ENCODE assay signal across 24 cellular contexts in the genomic region with DNA sequence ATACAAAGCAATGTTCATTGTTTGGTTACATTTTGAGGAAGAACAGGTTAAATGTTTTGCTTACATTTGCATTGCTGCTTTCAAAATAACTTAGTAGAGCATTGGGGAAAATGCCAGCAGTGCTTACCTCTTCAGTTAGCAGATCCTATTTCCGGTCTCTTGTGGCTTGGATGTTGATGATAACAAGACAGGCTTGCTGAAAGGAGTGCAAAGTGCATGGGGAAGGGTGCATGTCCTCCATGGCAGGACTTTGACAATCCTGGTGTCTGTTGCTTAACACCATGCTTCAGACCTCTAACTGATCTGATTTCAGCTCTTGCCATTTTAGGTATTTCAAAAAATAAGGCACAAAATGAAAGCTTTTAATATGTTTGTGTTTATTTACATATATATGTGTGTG. TPM values are rescaled to one million over a fixed set of nuclear protein-coding genes. Genes with fewer than 3 reads are reported as not detected.
A peak's percentile ranks its signal among the peaks of the same experiment; 100 is the strongest.
DNase-seq lines count a peak whose midpoint lies in the region; ATAC-seq, FAIRE-seq and TF ChIP-seq lines count a peak whose summit lies in the region.
"Had no signal": no experiment of that assay in that cellular context is flagged by ENCODE, and none has a peak within 500 bp of the region (broad histone marks: within the 10 kb centered on the region; RNA-seq: fewer than 3 reads in every experiment).

No MANE protein-coding gene starts in this region.

- TF ChIP-seq CTCF in left ventricle myocardium inferior (IDR thresholded peaks at IDR 0.05; ENCODE audit: borderline replicate concordance) (no peak), WTC11 (IDR thresholded peaks at IDR 0.05) (no peak), hepatocyte (IDR thresholded peaks at IDR 0.05; ENCODE audit: poor library complexity) (no peak)

- H3K4me2 ChIP-seq in hepatocyte (no peak overlapping the region), mesenchymal stem cell (ENCODE audit: low read length, poor library complexity, severe bottlenecking) (no peak overlapping the region)
- H3K4me2 ChIP-seq: PC-9 had no signal

- DNase-seq in Right ventricle myocardium superior (no peak), left ventricle myocardium inferior (no peak), WTC11 (ENCODE audit: low spot score) (no peak), hepatocyte (ENCODE audit: low spot score) (peak; percentile 35), small intestine (peak; percentile 72), mesenchymal stem cell (no peak), UCSD-AML1 (lab: John Stamatoyannopoulos, UW; ENCODE audit: unreplicated experiment) (no peak), H4 (ENCODE audit: low spot score) (no peak)
- DNase-seq: BE2C; Caco-2; CD4-positive, CD25-positive, alpha-beta regulatory T cell; DMS153; GDM1; GM23248; MG63; NCI-H1092; NCI-H146; NCI-H2081 treated with DMSO at 0.1 percent for 48 hours; NCI-H2227 treated with DMSO at 0.1 percent for 48 hours; NCI-H510A treated with DMSO at 0.1 percent for 48 hours; PC-9 had no signal

- intact Hi-C loops in Right ventricle myocardium superior (cut with DNase I) (no loop called here), left ventricle myocardium inferior (cut with micrococcal nuclease) (no loop called here)

- H3K27me3 ChIP-seq in left ventricle myocardium inferior (ENCODE audit: low read depth) (no peaks in the 10 kb centered on the region), hepatocyte (no peaks in the 10 kb centered on the region), small intestine (ENCODE audit: control insufficient read depth in 2 of 2, insufficient read depth in 2 of 2, low read length in 2 of 2) (no peaks in the 10 kb centered on the region), mesenchymal stem cell (ENCODE audit: control insufficient read depth in 1 of 2, insufficient read depth in 1 of 2, low read length in 2 of 2) (no peaks in the 10 kb centered on the region)
- H3K27me3 ChIP-seq: MG63, SJSA1 had no signal

- no peaks in the 10 kb centered on the region for H3K9me2 ChIP-seq in hepatocyte (replicated peaks; ENCODE audit: insufficient read depth)

- H2AFZ ChIP-seq in hepatocyte: no peak overlapping the region
- no peak overlapping the region for H2AFZ ChIP-seq in mesenchymal stem cell (ENCODE audit: low read depth, low read length)
- H2AFZ ChIP-seq: GM23248, PC-9 had no signal

- no peak overlapping the region for H3K23ac ChIP-seq in mesenchymal stem cell (ENCODE audit: low read length in 2 of 2)

- CTCF ChIA-PET in WTC11 (lab: Charles Lee): no interaction called here

- no peak overlapping the region for H4K8ac ChIP-seq in mesenchymal stem cell (ENCODE audit: low read length)

- peaks cover 20% of the 10 kb centered on the region for H3K4me1 ChIP-seq in left ventricle myocardium inferior
- H3K4me1 ChIP-seq in hepatocyte (ENCODE audit: insufficient read depth): no peaks in the 10 kb centered on the region
- no peaks in the 10 kb centered on the region for H3K4me1 ChIP-seq in small intestine (ENCODE audit: control insufficient read depth in 2 of 2, insufficient read depth in 1 of 2, low read depth in 1 of 2, low read length in 1 of 2)
- H3K4me1 ChIP-seq in mesenchymal stem cell (ENCODE audit: control insufficient read depth, insufficient read depth, low read depth, low read length): no peaks in the 10 kb centered on the region
- H3K4me1 ChIP-seq: BE2C had no signal

- no peak overlapping the region for H3K27ac Mint-ChIP-seq in WTC11

- H2AK5ac ChIP-seq in mesenchymal stem cell (ENCODE audit: low read length, severe bottlenecking): no peak overlapping the region

- H3K4me3 ChIP-seq in left ventricle myocardium inferior: no peak overlapping the region
- H3K4me3 ChIP-seq in hepatocyte: no peak overlapping the region
- no peak overlapping the region for H3K4me3 ChIP-seq in small intestine (ENCODE audit: low read depth in 1 of 2, low read length in 2 of 2)
- H3K4me3 ChIP-seq in mesenchymal stem cell (ENCODE audit: insufficient read depth in 1 of 2, low read depth in 1 of 2, low read length in 2 of 2): no peak overlapping the region
- H3K4me3 ChIP-seq: GM23248, MG63, PC-9, SJSA1 had no signal

- peaks cover 4% of the 10 kb centered on the region for H3K79me1 ChIP-seq in mesenchymal stem cell (replicated peaks; ENCODE audit: low read length, poor library complexity, severe bottlenecking)

- no peak for FAIRE-seq in small intestine (lab: Jason Lieb, UNC)
- FAIRE-seq: A204.1 had no signal

- H2BK15ac ChIP-seq in mesenchymal stem cell (ENCODE audit: low read depth, poor library complexity, severe bottlenecking): no peak overlapping the region

- H3K36me3 Mint-ChIP-seq in WTC11: no peaks in the 10 kb centered on the region
- H3K36me3 Mint-ChIP-seq: CD4-positive, CD25-positive, alpha-beta regulatory T cell had no signal

- H3K36me3 ChIP-seq in left ventricle myocardium inferior (no peaks in the 10 kb centered on the region), hepatocyte (replicated peaks; ENCODE audit: insufficient read depth, low read depth) (no peaks in the 10 kb centered on the region), small intestine (ENCODE audit: control insufficient read depth in 2 of 2, insufficient read depth in 2 of 2, low read length in 2 of 2) (no peaks in the 10 kb centered on the region), mesenchymal stem cell (ENCODE audit: control insufficient read depth in 1 of 2, insufficient read depth in 2 of 2, low read depth in 1 of 2, low read length in 2 of 2) (no peaks in the 10 kb centered on the region)
- H3K36me3 ChIP-seq: BE2C, MG63, SJSA1 had no signal

- no peak overlapping the region for H3K14ac ChIP-seq in mesenchymal stem cell (ENCODE audit: low read length in 2 of 2)

- H3K18ac ChIP-seq in mesenchymal stem cell (ENCODE audit: low read depth in 1 of 2, low read length in 2 of 2): no peak overlapping the region

- no peak overlapping the region for H3K4me3 Mint-ChIP-seq in WTC11
- H3K4me3 Mint-ChIP-seq: CD4-positive, CD25-positive, alpha-beta regulatory T cell had no signal

- H3K79me2 ChIP-seq in hepatocyte: peaks cover 3% of the 10 kb centered on the region

- H3K9me3 Mint-ChIP-seq in WTC11: no peaks in the 10 kb centered on the region
- H3K9me3 Mint-ChIP-seq: CD4-positive, CD25-positive, alpha-beta regulatory T cell had no signal

- no peak overlapping the region for H4K91ac ChIP-seq in mesenchymal stem cell (ENCODE audit: low read length)

- POLR2A ChIA-PET in WTC11 (lab: Charles Lee): no interaction called here

- H3K27ac ChIP-seq in left ventricle myocardium inferior (replicated peaks): no peak overlapping the region
- H3K27ac ChIP-seq in hepatocyte: no peak overlapping the region
- H3K27ac ChIP-seq in small intestine (ENCODE audit: low read depth in 1 of 2, low read length in 1 of 2): no peak overlapping the region
- no peak overlapping the region for H3K27ac ChIP-seq in mesenchymal stem cell (ENCODE audit: low read length, poor library complexity, severe bottlenecking)
- H3K27ac ChIP-seq: GM23248, PC-9, RWPE1, SJSA1 had no signal

- H3K9me3 ChIP-seq in left ventricle myocardium inferior (replicated peaks): no peaks in the 10 kb centered on the region
- H3K9me3 ChIP-seq in hepatocyte (ENCODE audit: low read depth): no peaks in the 10 kb centered on the region
- H3K9me3 ChIP-seq in small intestine (ENCODE audit: control insufficient read depth, low read depth): no peaks in the 10 kb centered on the region
- H3K9me3 ChIP-seq in mesenchymal stem cell (ENCODE audit: control insufficient read depth, low read length): no peaks in the 10 kb centered on the region
- H3K9me3 ChIP-seq: BE2C, Caco-2, MG63, SJSA1 had no signal

- no peak overlapping the region for H2BK12ac ChIP-seq in mesenchymal stem cell (ENCODE audit: low read length in 2 of 2)

- ATAC-seq in Right ventricle myocardium superior (ENCODE audit: poor library complexity) (peak; percentile 89), WTC11 (0 out of 2 replicates have a peak, but pooled peaks have one; percentile 34)

- no peak overlapping the region for H2BK120ac ChIP-seq in mesenchymal stem cell (ENCODE audit: low read depth, low read length)

- no peaks in the 10 kb centered on the region; the same call in none of the 2 replicates for H3K4me1 Mint-ChIP-seq in WTC11
- H3K4me1 Mint-ChIP-seq: CD4-positive, CD25-positive, alpha-beta regulatory T cell had no signal

- WGBS in hepatocyte (ENCODE audit: low lambda C conversion rate, missing lambda C conversion rate): 33% methylated on average over 1 of the region's 1 CpG
- 2 to 31% (median 4%) methylated on average over 1 of the region's 1 CpG for WGBS in small intestine, 3 donors
- WGBS in mesenchymal stem cell: 72% methylated on average over 1 of the region's 1 CpG

- no peak overlapping the region for H3K4ac ChIP-seq in mesenchymal stem cell (ENCODE audit: low read depth in 1 of 2, low read length in 2 of 2)

- no peak overlapping the region for H3K9ac ChIP-seq in mesenchymal stem cell (ENCODE audit: low read length)
- H3K9ac ChIP-seq: GM23248 had no signal

- no peaks in the 10 kb centered on the region for H3K27me3 Mint-ChIP-seq in WTC11 (ENCODE audit: low read depth)

- H2BK5ac ChIP-seq in mesenchymal stem cell (ENCODE audit: low read depth, low read length, poor library complexity, severe bottlenecking): no peak overlapping the region

- H4K20me1 ChIP-seq in hepatocyte (ENCODE audit: insufficient read depth, poor library complexity, severe bottlenecking): no peaks in the 10 kb centered on the region

TF ChIP-seq in WTC11, 78 proteins besides CTCF, POLR2A, EP300 and RAD21 (continues in another document):
- TF ChIP-seq FOXK1 (CRISPR knock-in tag; IDR thresholded peaks at IDR 0.05) (no peak), EMX1 (CRISPR knock-in tag; IDR thresholded peaks at IDR 0.05) (no peak), ZNF219 (CRISPR knock-in tag; IDR thresholded peaks at IDR 0.05; ENCODE audit: borderline replicate concordance) (no peak)
- TF ChIP-seq, protein P1, sequence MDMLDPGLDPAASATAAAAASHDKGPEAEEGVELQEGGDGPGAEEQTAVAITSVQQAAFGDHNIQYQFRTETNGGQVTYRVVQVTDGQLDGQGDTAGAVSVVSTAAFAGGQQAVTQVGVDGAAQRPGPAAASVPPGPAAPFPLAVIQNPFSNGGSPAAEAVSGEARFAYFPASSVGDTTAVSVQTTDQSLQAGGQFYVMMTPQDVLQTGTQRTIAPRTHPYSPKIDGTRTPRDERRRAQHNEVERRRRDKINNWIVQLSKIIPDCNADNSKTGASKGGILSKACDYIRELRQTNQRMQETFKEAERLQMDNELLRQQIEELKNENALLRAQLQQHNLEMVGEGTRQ (CRISPR knock-in tag; IDR thresholded peaks at IDR 0.05): no peak

RNA-seq across cellular contexts. Expression of gene TPD52L1, which starts 21.1 kb away (rescaled TPM):
- total RNA-seq in Right ventricle myocardium superior (43.5 TPM), left ventricle myocardium inferior (64.0 TPM), WTC11 (2021) (12.4 to 17.7 TPM (median 15.0 TPM) in 3 replicates), hepatocyte (182 and 197 TPM in 2 replicates)
- polyA plus RNA-seq in hepatocyte (171 and 190 TPM in 2 replicates), small intestine (10 to 100 TPM; 10.8 to 40.6 (median 20.8) TPM)
- 6.5 TPM for polyA plus RNA-seq in mesenchymal stem cell (2013, experiment 1 of 2)
- 5.5 TPM for polyA plus RNA-seq in mesenchymal stem cell (2013, experiment 2 of 2)
- total RNA-seq in H4 (2014; rRNA removed; shearing (Covaris generic)): 3.4 and 4.5 TPM in 2 replicates
- total RNA-seq: CD4-positive, CD25-positive, alpha-beta regulatory T cell had no signal

Comparison
In these comparisons a context has a peak if more than half of its experiments do, and no peak if none do; other contexts are left out.
1. DNase-seq: peak in hepatocyte (single experiment) and small intestine (single experiment); none in Right ventricle myocardium superior (single experiment), left ventricle myocardium inferior (single experiment), WTC11 (single experiment), mesenchymal stem cell (single experiment), UCSD-AML1 (single experiment) and H4 (single experiment).